Comparison of ENCODE assay signal across 11 cellular contexts in genomic region chr3:87996845-87997244, GRCh38.
A peak's percentile ranks its signal among the peaks of the same experiment; 100 is the strongest.
DNase-seq lines count a peak whose midpoint lies in the region; ATAC-seq and TF ChIP-seq lines count a peak whose summit lies in the region.
"Had no signal": no experiment of that assay in that cellular context is flagged by ENCODE, and none has a peak within 500 bp of the region (broad histone marks: within the 10 kb centered on the region; RNA-seq: fewer than 3 reads in every experiment).

No MANE protein-coding gene starts in this region.

- peak overlapping the region; percentile 53 for H3K27ac ChIP-seq in brain microvascular endothelial cell

- no peak for TF ChIP-seq CTCF in brain microvascular endothelial cell (IDR thresholded peaks at IDR 0.05; ENCODE audit: low read depth, low read length, missing control alignments)

- H3K36me3 ChIP-seq in brain microvascular endothelial cell (replicated peaks): no peaks in the 10 kb centered on the region

- H3K27me3 ChIP-seq in brain microvascular endothelial cell (replicated peaks): no peaks in the 10 kb centered on the region

- in situ Hi-C loops in brain microvascular endothelial cell (cut with HindIII; ENCODE audit: low pct_ligation_motif_present, low sequenced_read_pairs): no loop called here

- DNase-seq in brain microvascular endothelial cell (no peak), left lobe of liver (ENCODE audit: low spot score) (no peak), NCI-H510A (lab: John Stamatoyannopoulos, UW) (no peak), RKO (ENCODE audit: low spot score) (no peak)
- DNase-seq in stimulated activated CD8-positive, alpha-beta memory T cell treated with anti-CD3 and anti-CD28 coated beads, Interleukin-4, amount 100 ng/mL, for 48 hours: no peak
- DNase-seq: DND-41, hippocampal formation, NCI-H2227 treated with DMSO at 0.1 percent for 48 hours had no signal

- H3K4me3 ChIP-seq in GM08714 (ENCODE audit: low read length) (peak overlapping the region; percentile 31; the same call in 1 of the 2 replicates), brain microvascular endothelial cell (ENCODE audit: low read depth, low read length) (no peak overlapping the region)

- peak; percentile 6 for ATAC-seq in GM21381 (IDR thresholded peaks at IDR 0.05; ENCODE audit: unreplicated experiment)
- peak; percentile 34 for ATAC-seq in HG03432 (IDR thresholded peaks at IDR 0.05; ENCODE audit: unreplicated experiment)
- ATAC-seq in left lobe of liver: no peak
